ENCODE assay signal across 2 cellular contexts in genomic region chr13:48973845-48974431, GRCh38.
TF ChIP-seq lines count a peak whose summit lies in the region.

No MANE protein-coding gene starts in this region.

TF ChIP-seq in SK-N-SH, 30 proteins besides CTCF, POLR2A, EP300 and RAD21 (continued from another document):
- TF ChIP-seq PBX3 (IDR thresholded peaks at IDR 0.05) (no peak), RXRA (IDR thresholded peaks at IDR 0.05; ENCODE audit: borderline replicate concordance, low read depth) (no peak), GATA2 (CRISPR knock-in tag; IDR thresholded peaks at IDR 0.05) (no peak), MAX (IDR thresholded peaks at IDR 0.05; ENCODE audit: low read depth) (no peak), JUND (IDR thresholded peaks at IDR 0.05) (no peak), USF1 (IDR thresholded peaks at IDR 0.05; ENCODE audit: borderline replicate concordance, low read depth) (no peak), ELF1 (IDR thresholded peaks at IDR 0.05) (no peak), IRF3 (IDR thresholded peaks at IDR 0.05; ENCODE audit: low read depth, low read length) (no peak), MXI1 (IDR thresholded peaks at IDR 0.05; ENCODE audit: low read depth, low read length) (no peak), RCOR1 (IDR thresholded peaks at IDR 0.05; ENCODE audit: low read length) (no peak)

TF ChIP-seq in SK-N-SH treated with all-trans-retinoic acid at 6 μM for 48 hours, 23 proteins besides CTCF, POLR2A, EP300 and RAD21 (continued from another document):
- TF ChIP-seq POU6F1 (CRISPR knock-in tag; IDR thresholded peaks at IDR 0.05; ENCODE audit: borderline replicate concordance, low read depth) (no peak), GLIS3 (CRISPR knock-in tag; IDR thresholded peaks at IDR 0.05) (no peak), PPARA (CRISPR knock-in tag; IDR thresholded peaks at IDR 0.05; ENCODE audit: borderline replicate concordance) (no peak), ZNF70 (CRISPR knock-in tag; IDR thresholded peaks at IDR 0.05) (no peak), BACH2 (CRISPR knock-in tag; IDR thresholded peaks at IDR 0.05; ENCODE audit: borderline replicate concordance) (no peak)
